In genomic region chr2:117336496-117336895, GRCh38 we compare ENCODE assay signal across 8 cellular contexts.
"Had no signal": no experiment of that assay in that cellular context is flagged by ENCODE, and none has a peak within 500 bp of the region (broad histone marks: within the 10 kb centered on the region; RNA-seq: fewer than 3 reads in every experiment).

No MANE protein-coding gene starts in this region.

- DNase-seq: IMR-90, KBM-7, KG1 had no signal

- H3K36me3 Mint-ChIP-seq: IgD-negative memory B cell had no signal

- H3K4me3 ChIP-seq: K562 had no signal

- ATAC-seq: HepG2, K562 had no signal

- H3K4me1 Mint-ChIP-seq: IgD-negative memory B cell had no signal

- H3K9ac ChIP-seq: KMS-11 had no signal

- H3K4me2 ChIP-seq: KMS-11 had no signal

- H3K27me3 Mint-ChIP-seq: IgD-negative memory B cell had no signal

- H3K4me3 Mint-ChIP-seq: IgD-negative memory B cell had no signal

- H3K27ac ChIP-seq: HL-60, KMS-11 had no signal
